28 cellular contexts compared by ENCODE assay signal in the genomic region with DNA sequence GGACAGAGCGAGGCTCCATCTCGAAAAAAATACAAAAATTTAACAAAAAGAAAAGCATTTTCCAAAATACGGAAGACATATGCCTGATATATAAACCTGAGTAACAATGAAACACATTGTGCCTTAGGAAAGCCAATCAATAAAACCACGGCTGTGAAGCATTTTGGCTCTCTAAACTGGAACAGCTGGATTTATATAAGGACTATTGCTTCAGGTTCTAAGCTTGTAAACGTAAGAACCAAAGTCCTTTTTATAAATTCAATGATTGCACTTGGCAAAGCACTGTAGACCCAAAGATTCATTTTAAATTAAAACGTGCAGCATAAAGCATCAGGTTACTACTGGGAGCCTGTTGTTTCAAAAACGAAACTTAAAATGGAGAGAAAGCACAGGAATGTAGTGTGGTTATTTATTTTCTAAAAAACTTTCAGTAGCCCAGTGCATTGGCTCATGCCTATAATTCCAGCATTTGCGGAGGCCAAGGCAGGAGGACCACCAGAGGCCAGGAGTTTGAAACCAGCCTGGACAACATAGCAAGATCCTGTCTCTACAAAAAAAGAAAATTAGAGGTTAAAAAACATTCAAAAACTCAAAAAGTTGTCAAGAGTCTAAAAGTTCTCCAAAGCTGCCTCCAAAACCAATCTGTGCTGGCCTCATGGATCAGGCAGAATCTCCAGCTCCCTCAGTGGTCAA.
DNase-seq lines count a peak whose midpoint lies in the region; ATAC-seq and TF ChIP-seq lines count a peak whose summit lies in the region.
"Had no signal": no experiment of that assay in that cellular context is flagged by ENCODE, and none has a peak within 500 bp of the region (broad histone marks: within the 10 kb centered on the region; RNA-seq: fewer than 3 reads in every experiment).

No MANE protein-coding gene starts in this region.

- no peak overlapping the region for H3K4me3 Mint-ChIP-seq in activated T-helper 2 cell treated with anti-CD3 and anti-CD28 coated beads, Interferon-gamma antibody, Interleukin-2, Interleukin-4, amounts not matched to agents 10 μg/mL and 5 μg/mL and 100 μg/mL, durations not matched to agents 14 hours and 24 hours and 36 hours (ENCODE audit: low read depth)
- no peak overlapping the region for H3K4me3 Mint-ChIP-seq in CD4-positive, alpha-beta T cell
- H3K4me3 Mint-ChIP-seq in mesothelial cell of epicardium: no peak overlapping the region
- H3K4me3 Mint-ChIP-seq: CD8-positive, alpha-beta T cell had no signal

- H3K36me3 Mint-ChIP-seq in activated T-helper 2 cell treated with anti-CD3 and anti-CD28 coated beads, Interferon-gamma antibody, Interleukin-2, Interleukin-4, amounts not matched to agents 10 μg/mL and 5 μg/mL and 100 μg/mL, durations not matched to agents 14 hours and 24 hours and 36 hours (ENCODE audit: low read depth): peaks cover 5% of the 10 kb centered on the region
- H3K36me3 Mint-ChIP-seq in CD4-positive, alpha-beta T cell (ENCODE audit: low read depth): peaks cover 15% of the 10 kb centered on the region
- no peaks in the 10 kb centered on the region for H3K36me3 Mint-ChIP-seq in mesothelial cell of epicardium

- H3K9me3 ChIP-seq in right lobe of liver: no peaks in the 10 kb centered on the region
- H3K9me3 ChIP-seq in CD4-positive, alpha-beta T cell (ENCODE audit: control insufficient read depth, low read length): no peaks in the 10 kb centered on the region
- H3K9me3 ChIP-seq: A549, Caco-2, SJSA1 had no signal

- intact Hi-C loops in right lobe of liver (cut with DNase I): no loop called here
- intact Hi-C loops in activated T-helper 2 cell treated with anti-CD3 and anti-CD28 coated beads, Interferon-gamma antibody, Interleukin-2, Interleukin-4, amounts not matched to agents 10 μg/mL and 5 μg/mL and 100 μg/mL, durations not matched to agents 14 hours and 24 hours and 36 hours (cut with micrococcal nuclease): no loop called here
- intact Hi-C loops in CD4-positive, alpha-beta T cell (cut with DNase I, micrococcal nuclease): no loop called here

- CTCF ChIA-PET in CD4-positive, alpha-beta T cell (lab: Charles Lee): no interaction called here

- peak; percentile 36 for DNase-seq in NCI-H2107 treated with DMSO at 0.1 percent for 48 hours (lab: John Stamatoyannopoulos, UW; ENCODE audit: unreplicated experiment)
- DNase-seq in fibroblast of gingiva (ENCODE audit: low read depth): peak; percentile 32
- no peak for DNase-seq in right lobe of liver
- DNase-seq in activated T-helper 2 cell treated with anti-CD3 and anti-CD28 coated beads, Interferon-gamma antibody, Interleukin-2, Interleukin-4, amounts not matched to agents 10 μg/mL and 5 μg/mL and 100 μg/mL, durations not matched to agents 14 hours and 24 hours and 36 hours (ENCODE audit: low spot score): no peak
- no peak for DNase-seq in CD4-positive, alpha-beta T cell
- DNase-seq in mesothelial cell of epicardium (ENCODE audit: low spot score in 2 of 2, unreplicated experiment in 2 of 2): no peak
- DNase-seq: C1 segment of cervical spinal cord; Caco-2; CD8-positive, alpha-beta T cell; DMS 273 treated with DMSO at 0.1 percent for 48 hours; DMS79; EL; GDM1; Kasumi-1; NCI-H1092 treated with DMSO at 0.1 percent for 48 hours; NCI-H1436 treated with DMSO at 0.1 percent for 48 hours; NCI-H187 treated with DMSO at 0.1 percent for 48 hours; NCI-H446; NCI-H524 treated with DMSO at 0.1 percent for 48 hours; NCI-H774; Right ventricle myocardium superior; RPMI8226 had no signal

- peak overlapping the region in 2 of 3 donors; percentile 19 to 22 for H3K27ac ChIP-seq in right lobe of liver
- no peak overlapping the region for H3K27ac ChIP-seq in CD4-positive, alpha-beta T cell (ENCODE audit: low read depth, low read length)
- H3K27ac ChIP-seq: A549, HL-60, SJSA1 had no signal

- ATAC-seq in right lobe of liver (peak; percentile 59 to 83 (median 78)), GM18517 (IDR thresholded peaks at IDR 0.05; ENCODE audit: unreplicated experiment) (no peak)
- ATAC-seq in CD4-positive, alpha-beta T cell (ENCODE audit: poor library complexity): no peak
- ATAC-seq: A549; CD8-positive, alpha-beta T cell; GM12878; HCT116 had no signal

- H3K9me3 Mint-ChIP-seq in activated T-helper 2 cell treated with anti-CD3 and anti-CD28 coated beads, Interferon-gamma antibody, Interleukin-2, Interleukin-4, amounts not matched to agents 10 μg/mL and 5 μg/mL and 100 μg/mL, durations not matched to agents 14 hours and 24 hours and 36 hours: no peaks in the 10 kb centered on the region
- H3K9me3 Mint-ChIP-seq in CD4-positive, alpha-beta T cell: no peaks in the 10 kb centered on the region
- H3K9me3 Mint-ChIP-seq in mesothelial cell of epicardium: no peaks in the 10 kb centered on the region
- H3K9me3 Mint-ChIP-seq: CD8-positive, alpha-beta T cell had no signal

- peaks cover 2% of the 10 kb centered on the region for H3K4me1 Mint-ChIP-seq in activated T-helper 2 cell treated with anti-CD3 and anti-CD28 coated beads, Interferon-gamma antibody, Interleukin-2, Interleukin-4, amounts not matched to agents 10 μg/mL and 5 μg/mL and 100 μg/mL, durations not matched to agents 14 hours and 24 hours and 36 hours (ENCODE audit: low read depth)
- H3K4me1 Mint-ChIP-seq in CD4-positive, alpha-beta T cell (ENCODE audit: low read depth): no peaks in the 10 kb centered on the region
- H3K4me1 Mint-ChIP-seq in mesothelial cell of epicardium: no peaks in the 10 kb centered on the region

- POLR2A ChIA-PET in CD4-positive, alpha-beta T cell (lab: Charles Lee): interaction anchor here (0.7 kb wide), 1 partner anchor 163 kb away, joined by 3 read pairs; no protein-coding TSS in a partner anchor

- H3K4me3 ChIP-seq in right lobe of liver: peak overlapping the region in 2 of 3 donors; percentile 12 to 34
- H3K4me3 ChIP-seq: A549, GM12878, SJSA1 had no signal

- no peak for TF ChIP-seq POLR2A in right lobe of liver (IDR thresholded peaks at IDR 0.05)

- H3K27ac Mint-ChIP-seq in activated T-helper 2 cell treated with anti-CD3 and anti-CD28 coated beads, Interferon-gamma antibody, Interleukin-2, Interleukin-4, amounts not matched to agents 10 μg/mL and 5 μg/mL and 100 μg/mL, durations not matched to agents 14 hours and 24 hours and 36 hours: no peak overlapping the region
- no peak overlapping the region for H3K27ac Mint-ChIP-seq in CD4-positive, alpha-beta T cell
- H3K27ac Mint-ChIP-seq in mesothelial cell of epicardium: no peak overlapping the region
- H3K27ac Mint-ChIP-seq: CD8-positive, alpha-beta T cell had no signal

- no peaks in the 10 kb centered on the region for H3K27me3 Mint-ChIP-seq in activated T-helper 2 cell treated with anti-CD3 and anti-CD28 coated beads, Interferon-gamma antibody, Interleukin-2, Interleukin-4, amounts not matched to agents 10 μg/mL and 5 μg/mL and 100 μg/mL, durations not matched to agents 14 hours and 24 hours and 36 hours (ENCODE audit: low read depth)
- H3K27me3 Mint-ChIP-seq in CD4-positive, alpha-beta T cell: no peaks in the 10 kb centered on the region
- H3K27me3 Mint-ChIP-seq in mesothelial cell of epicardium (ENCODE audit: low read depth): no peaks in the 10 kb centered on the region

- peaks cover 0 to 8% (median 0%) of the 10 kb centered on the region in 4 donors for H3K4me1 ChIP-seq in right lobe of liver
- H3K4me1 ChIP-seq: A549, SJSA1 had no signal

- 47% methylated on average over 8 of the region's 8 CpGs for WGBS in right lobe of liver (ENCODE audit: insufficient coverage, low coverage, low lambda C conversion rate, missing lambda C conversion rate)

- no peaks in the 10 kb centered on the region for H3K27me3 ChIP-seq in right lobe of liver
- no peaks in the 10 kb centered on the region for H3K27me3 ChIP-seq in CD4-positive, alpha-beta T cell (ENCODE audit: control insufficient read depth, insufficient read depth, low read length)
- H3K27me3 ChIP-seq: SJSA1 had no signal

- TF ChIP-seq CTCF in right lobe of liver (IDR thresholded peaks at IDR 0.05) (no peak), mesothelial cell of epicardium (IDR thresholded peaks at IDR 0.05; ENCODE audit: unreplicated experiment) (no peak)
- TF ChIP-seq CTCF in CD4-positive, alpha-beta T cell (IDR thresholded peaks at IDR 0.05): no peak

- H3K36me3 ChIP-seq in right lobe of liver: no peaks in the 10 kb centered on the region
- H3K36me3 ChIP-seq: SJSA1 had no signal

Comparison
In these comparisons a context has a peak if more than half of its experiments do, and no peak if none do; other contexts are left out.
1. DNase-seq: peak in NCI-H2107 treated with DMSO at 0.1 percent for 48 hours (single experiment) and fibroblast of gingiva (single experiment); none in right lobe of liver (0 of 3), activated T-helper 2 cell treated with anti-CD3 and anti-CD28 coated beads, Interferon-gamma antibody, Interleukin-2, Interleukin-4, amounts not matched to agents 10 μg/mL and 5 μg/mL and 100 μg/mL, durations not matched to agents 14 hours and 24 hours and 36 hours (single experiment), CD4-positive, alpha-beta T cell (0 of 10) and mesothelial cell of epicardium (0 of 2).
2. ATAC-seq: peak in right lobe of liver (4 of 4); none in CD4-positive, alpha-beta T cell (single experiment) and GM18517 (single experiment).